In the genomic region with DNA sequence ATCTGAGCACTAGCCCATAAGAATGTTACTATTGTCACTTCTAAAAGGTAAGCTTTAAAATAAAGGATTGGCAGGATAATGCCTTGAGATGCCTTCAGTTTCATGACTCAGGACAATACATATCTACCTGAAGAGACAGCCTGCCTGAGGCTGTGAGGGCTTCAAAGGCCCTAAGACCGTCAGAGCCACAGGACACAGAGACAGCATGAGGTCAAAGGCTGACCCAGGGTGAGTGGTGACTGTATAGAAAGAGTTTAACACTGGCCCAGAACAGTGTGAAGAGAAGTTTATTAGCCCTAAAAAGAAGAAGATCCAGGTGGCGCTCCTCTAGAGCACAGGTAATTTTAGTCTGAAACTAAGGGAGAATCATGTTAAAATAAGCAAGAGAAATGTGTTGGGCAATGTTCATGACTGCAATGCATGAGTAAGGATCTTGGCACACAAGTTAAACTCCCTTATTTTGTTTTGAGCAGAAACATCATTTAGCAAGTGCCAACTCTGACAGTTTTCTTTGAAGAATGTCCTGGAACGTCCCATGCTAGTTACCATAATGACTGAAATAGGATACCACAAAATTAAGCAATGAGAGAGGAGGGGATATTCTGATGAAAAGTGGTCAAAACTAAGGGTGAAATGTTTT, we compare ENCODE assay signal across 22 cellular contexts.
DNase-seq lines count a peak whose midpoint lies in the region; ATAC-seq and TF ChIP-seq lines count a peak whose summit lies in the region.
"Had no signal": no experiment of that assay in that cellular context is flagged by ENCODE, and none has a peak within 500 bp of the region (broad histone marks: within the 10 kb centered on the region; RNA-seq: fewer than 3 reads in every experiment).

No MANE protein-coding gene starts in this region.

- H3K9ac ChIP-seq in mesendoderm (ENCODE audit: low read length), result no peak overlapping the region
- H3K9ac ChIP-seq: KMS-11 had no signal

- H3K27me3 ChIP-seq in esophagus squamous epithelium (peaks cover 0 to 7% (median 0%) of the 10 kb centered on the region in 4 donors), mesendoderm (ENCODE audit: insufficient read depth, low read length, poor library complexity) (no peaks in the 10 kb centered on the region), gastrocnemius medialis (no peaks in the 10 kb centered on the region)
- H3K27me3 ChIP-seq: Peyer's patch had no signal

- no peaks in the 10 kb centered on the region for H3K9me3 ChIP-seq in esophagus squamous epithelium
- no peaks in the 10 kb centered on the region for H3K9me3 ChIP-seq in gastrocnemius medialis
- H3K9me3 ChIP-seq: Peyer's patch had no signal

- H3K4me2 ChIP-seq in mesendoderm (ENCODE audit: low read length), result no peak overlapping the region
- H3K4me2 ChIP-seq: KMS-11 had no signal

- H3K4me1 ChIP-seq in esophagus squamous epithelium, result peaks cover 0 to 16% (median 3%) of the 10 kb centered on the region in 3 donors
- no peaks in the 10 kb centered on the region for H3K4me1 ChIP-seq in mesendoderm (ENCODE audit: control insufficient read depth, low read depth, low read length)
- no peaks in the 10 kb centered on the region for H3K4me1 ChIP-seq in gastrocnemius medialis
- H3K4me1 ChIP-seq: Peyer's patch had no signal

- H3K79me1 ChIP-seq in mesendoderm (ENCODE audit: low read length), result no peaks in the 10 kb centered on the region

- ATAC-seq in WTC11 (peak; percentile 50), gastrocnemius medialis (no peak)
- ATAC-seq: HepG2 had no signal

- H4K8ac ChIP-seq in mesendoderm (ENCODE audit: low read depth, low read length), result no peak overlapping the region

- peaks cover 5% of the 10 kb centered on the region; the same call in 1 of the 2 replicates for H3K36me3 Mint-ChIP-seq in WTC11

- peaks cover 14% of the 10 kb centered on the region for H3K9me3 Mint-ChIP-seq in WTC11

- no peak overlapping the region for H3K56ac ChIP-seq in mesendoderm (ENCODE audit: low read length)

- 20 to 21% methylated on average over 3 of the region's 3 CpGs for WGBS in esophagus squamous epithelium, 2 donors
- no CpG with 5 or more reads among the region's 3 CpGs for WGBS in mesendoderm (ENCODE audit: extremely low coverage, insufficient coverage, low lambda C conversion rate)

- H3K36me3 ChIP-seq in esophagus squamous epithelium, result no peaks in the 10 kb centered on the region
- no peaks in the 10 kb centered on the region for H3K36me3 ChIP-seq in mesendoderm (ENCODE audit: control insufficient read depth, insufficient read depth, low read length)
- H3K36me3 ChIP-seq in gastrocnemius medialis, result no peaks in the 10 kb centered on the region
- H3K36me3 ChIP-seq: Peyer's patch had no signal

- peak; percentile 1 for DNase-seq in G401 (ENCODE audit: low spot score)
- DNase-seq in WTC11 (ENCODE audit: low spot score), result no peak
- no peak for DNase-seq in esophagus squamous epithelium (lab: John Stamatoyannopoulos, UW)
- DNase-seq in mesendoderm, result peak; percentile 53
- DNase-seq in activated T-cell treated with anti-CD3 and anti-CD28 coated beads, Interleukin-2, amount 50 U/mL, for 1 hour, result no peak
- DNase-seq in gastrocnemius medialis, result no peak
- no peak for DNase-seq in NCI-H2029 (lab: John Stamatoyannopoulos, UW)
- DNase-seq in NOMO-1 treated with dmso at 0.1 percent for 144 hours (lab: John Stamatoyannopoulos, UW; ENCODE audit: unreplicated experiment), result no peak
- DNase-seq: Calu3; CD4-positive, alpha-beta T cell; DMS79; GDM1; MM.1S; NCI-H1105; NCI-H1930; NCI-H2171 treated with DMSO at 0.1 percent for 48 hours; NCI-H774; Peyer's patch; SHP77 treated with DMSO at 0.1 percent for 48 hours had no signal

- CTCF ChIA-PET in WTC11 (lab: Charles Lee), result interaction anchor here (1.8 kb wide), 1 partner anchor 10 kb away, joined by 4 read pairs; no protein-coding TSS in a partner anchor

- TF ChIP-seq CTCF in WTC11 (IDR thresholded peaks at IDR 0.05), result no peak
- no peak for TF ChIP-seq CTCF in esophagus squamous epithelium (IDR thresholded peaks at IDR 0.05)
- TF ChIP-seq CTCF in gastrocnemius medialis (IDR thresholded peaks at IDR 0.05 in 4 of 5, conservative IDR thresholded peaks at IDR 0.05 in 1 of 5), result no peak

- H3K23ac ChIP-seq in mesendoderm (ENCODE audit: low read length), result no peak overlapping the region

- H3K4me3 ChIP-seq in esophagus squamous epithelium (no peak overlapping the region), mesendoderm (ENCODE audit: low read length) (no peak overlapping the region), gastrocnemius medialis (no peak overlapping the region)
- H3K4me3 ChIP-seq: Peyer's patch had no signal

- H3K4ac ChIP-seq in mesendoderm (ENCODE audit: low read depth, low read length), result no peak overlapping the region

- TF ChIP-seq POLR2A in esophagus squamous epithelium (IDR thresholded peaks at IDR 0.05) (no peak), gastrocnemius medialis (IDR thresholded peaks at IDR 0.05) (no peak)

- intact Hi-C loops in esophagus squamous epithelium (cut with DNase I) (no loop called here), gastrocnemius medialis (cut with DNase I; ENCODE audit: low total_unique reads) (no loop called here)

- no peak overlapping the region for H2BK120ac ChIP-seq in mesendoderm (ENCODE audit: low read depth, low read length)

- no peak overlapping the region for H2BK15ac ChIP-seq in mesendoderm (replicated peaks; ENCODE audit: low read depth)

- no peak overlapping the region for H3K27ac Mint-ChIP-seq in WTC11
- H3K27ac Mint-ChIP-seq: B cell; CD4-positive, alpha-beta T cell had no signal

- peaks cover 4% of the 10 kb centered on the region for H3K27me3 Mint-ChIP-seq in WTC11 (ENCODE audit: low read depth)

- H3K79me2 ChIP-seq in mesendoderm (ENCODE audit: control insufficient read depth, insufficient read depth, low read length), result no peaks in the 10 kb centered on the region

- no peak overlapping the region for H4K5ac ChIP-seq in mesendoderm (ENCODE audit: low read length)

- no peak overlapping the region for H3K4me3 Mint-ChIP-seq in WTC11
- H3K4me3 Mint-ChIP-seq: B cell; CD4-positive, alpha-beta T cell had no signal

- H3K27ac ChIP-seq in esophagus squamous epithelium (peak overlapping the region in 3 of 4 donors; percentile 12 to 66 (median 53)), mesendoderm (ENCODE audit: low read depth, low read length) (no peak overlapping the region), gastrocnemius medialis (no peak overlapping the region)
- H3K27ac ChIP-seq: KMS-11, Peyer's patch had no signal

- in situ Hi-C loops in G401 (cut with HindIII; ENCODE audit: low sequenced_read_pairs), result no loop called here
- in situ Hi-C loops in gastrocnemius medialis (cut with MboI; ENCODE audit: low sequenced_read_pairs in 4 of 4), result no loop called here

- POLR2A ChIA-PET in WTC11 (lab: Charles Lee), result no interaction called here

- H3K18ac ChIP-seq in mesendoderm (ENCODE audit: low read length), result no peak overlapping the region

- no peak overlapping the region for H2AK5ac ChIP-seq in mesendoderm (ENCODE audit: low read length)

- no peak overlapping the region for H2BK5ac ChIP-seq in mesendoderm (ENCODE audit: low read length)

- H3K4me1 Mint-ChIP-seq in WTC11, result 0 out of 2 replicates have a peak, but pooled peaks cover 3% of the 10 kb centered on the region
- H3K4me1 Mint-ChIP-seq: B cell had no signal

TF ChIP-seq in WTC11, 78 proteins besides CTCF, POLR2A, EP300 and RAD21:
- TF ChIP-seq TP53 (CRISPR knock-in tag; IDR thresholded peaks at IDR 0.05), result no peak

Comparison
In these comparisons a context has a peak if more than half of its experiments do, and no peak if none do; other contexts are left out.
1. DNase-seq: peak in G401 (single experiment) and mesendoderm (single experiment); none in WTC11 (single experiment), esophagus squamous epithelium (single experiment), activated T-cell treated with anti-CD3 and anti-CD28 coated beads, Interleukin-2, amount 50 U/mL, for 1 hour (single experiment), gastrocnemius medialis (0 of 2), NCI-H2029 (single experiment) and NOMO-1 treated with dmso at 0.1 percent for 144 hours (single experiment).
2. H3K27ac ChIP-seq: peak in esophagus squamous epithelium (3 of 4); none in mesendoderm (single experiment) and gastrocnemius medialis (0 of 4).